ENCODE assay signal across 8 cellular contexts in the genomic region with DNA sequence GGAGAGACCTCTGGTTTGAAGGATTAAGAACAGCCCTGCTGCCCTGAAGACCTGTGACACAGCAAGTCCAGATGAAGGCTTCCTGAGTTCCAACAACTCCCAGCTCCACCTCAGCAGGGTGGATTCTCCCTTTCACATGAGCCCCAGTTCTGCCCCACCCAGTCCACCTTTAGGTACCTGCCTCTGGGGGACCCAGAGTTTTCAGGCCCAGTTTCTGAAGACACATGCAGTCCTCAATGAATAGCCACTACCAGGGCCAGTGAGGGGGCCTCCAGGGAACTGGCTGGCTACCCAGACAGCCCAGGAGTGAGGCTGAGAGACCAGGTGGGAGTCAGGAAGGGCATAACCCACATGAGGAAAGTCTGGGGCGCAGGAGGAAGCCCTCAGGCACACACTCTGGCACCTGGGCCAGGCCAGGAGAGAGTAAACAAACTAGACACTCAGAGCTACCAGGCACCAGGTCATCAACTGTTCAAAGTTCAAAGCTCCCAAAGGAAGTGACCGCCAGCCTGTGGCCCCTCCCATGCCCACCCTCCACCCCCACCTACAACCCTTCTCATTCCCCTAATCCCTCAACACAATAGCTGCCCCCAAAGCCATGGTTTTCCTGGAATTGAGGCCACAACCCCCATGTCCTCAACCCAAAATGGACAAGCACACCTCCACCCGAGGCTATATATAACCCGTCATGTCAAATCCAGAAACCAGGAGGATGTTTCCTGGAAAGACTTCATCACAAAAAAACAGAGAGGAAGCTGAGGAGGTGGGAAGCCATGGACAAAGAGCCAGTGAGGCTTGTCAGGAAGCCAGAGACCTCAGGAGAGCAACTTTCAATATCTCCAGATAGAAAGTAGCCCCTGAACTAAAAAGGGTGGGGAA. TPM values are rescaled to one million over a fixed set of nuclear protein-coding genes. Genes with fewer than 3 reads are reported as not detected.
DNase-seq lines count a peak whose midpoint lies in the region; ATAC-seq and TF ChIP-seq lines count a peak whose summit lies in the region.

No MANE protein-coding gene starts in this region.

- intact Hi-C loops in psoas muscle (cut with DNase I) = loop anchor here (2.0 kb wide), 2 partner anchors 27 to 29 kb away; no protein-coding TSS in a partner anchor

- H3K79me2 ChIP-seq in DND-41 (ENCODE audit: insufficient read depth, low read length) = no peaks in the 10 kb centered on the region; the same call in 1 of the 2 replicates

- H4K20me1 ChIP-seq in DND-41 (ENCODE audit: insufficient read depth, low read length) = no peaks in the 10 kb centered on the region; the same call in 1 of the 2 replicates

- H3K9me3 ChIP-seq in DND-41 (ENCODE audit: insufficient read depth, low read length, severe bottlenecking) (no peaks in the 10 kb centered on the region), gastroesophageal sphincter (no peaks in the 10 kb centered on the region), psoas muscle (no peaks in the 10 kb centered on the region)

- ATAC-seq in DND-41 (ENCODE audit: insufficient read depth, low read depth) = no peak
- ATAC-seq in gastroesophageal sphincter = no peak
- ATAC-seq in psoas muscle = no peak
- no peak for ATAC-seq in HG03342 (IDR thresholded peaks at IDR 0.05; ENCODE audit: unreplicated experiment)
- ATAC-seq in GM21390 (IDR thresholded peaks at IDR 0.05; ENCODE audit: unreplicated experiment) = no peak

- TF ChIP-seq POLR2A in gastroesophageal sphincter (IDR thresholded peaks at IDR 0.05) = no peak

- TF ChIP-seq CTCF in DND-41 (IDR thresholded peaks at IDR 0.05; ENCODE audit: borderline replicate concordance, extremely low read depth, low read length, poor library complexity, severe bottlenecking) = no peak
- TF ChIP-seq CTCF in gastroesophageal sphincter (IDR thresholded peaks at IDR 0.05) = no peak
- TF ChIP-seq CTCF in psoas muscle (IDR thresholded peaks at IDR 0.05) = no peak

- H3K36me3 ChIP-seq in DND-41 (ENCODE audit: insufficient read depth, low read length) (no peaks in the 10 kb centered on the region), gastroesophageal sphincter (no peaks in the 10 kb centered on the region), psoas muscle (ENCODE audit: insufficient read depth in 1 of 2, low read depth in 1 of 2) (no peaks in the 10 kb centered on the region)

- no peaks in the 10 kb centered on the region for H3K27me3 ChIP-seq in DND-41 (ENCODE audit: insufficient read depth, low read length, poor library complexity)
- no peaks in the 10 kb centered on the region for H3K27me3 ChIP-seq in gastroesophageal sphincter
- no peaks in the 10 kb centered on the region for H3K27me3 ChIP-seq in psoas muscle (ENCODE audit: insufficient read depth in 3 of 3, low read length in 2 of 3)

- no peak overlapping the region for H3K27ac ChIP-seq in DND-41 (ENCODE audit: low read length)
- H3K27ac ChIP-seq in gastroesophageal sphincter = peak overlapping the region; percentile 5 to 93 (median 90)
- peak overlapping the region; percentile 55 for H3K27ac ChIP-seq in psoas muscle

- H3K4me1 ChIP-seq in DND-41 (ENCODE audit: insufficient read depth, low read length) = peaks cover 21% of the 10 kb centered on the region
- peaks cover 0 to 58% (median 42%) of the 10 kb centered on the region in 3 donors for H3K4me1 ChIP-seq in gastroesophageal sphincter
- peaks cover 13% of the 10 kb centered on the region for H3K4me1 ChIP-seq in psoas muscle

- peak overlapping the region; percentile 32; the same call in 1 of the 2 replicates for H3K4me2 ChIP-seq in DND-41 (ENCODE audit: insufficient read depth, low read length)

- H2AFZ ChIP-seq in DND-41 (ENCODE audit: low read depth, low read length) = no peak overlapping the region

- no peak for TF ChIP-seq EP300 in gastroesophageal sphincter (IDR thresholded peaks at IDR 0.05)

- H3K9ac ChIP-seq in DND-41 (ENCODE audit: low read depth, low read length) = no peak overlapping the region; the same call in 1 of the 2 replicates

- no peak for DNase-seq in DND-41
- DNase-seq in SW480 (ENCODE audit: low spot score) = peak; percentile 75
- no peak for DNase-seq in psoas muscle
- DNase-seq in epidermal melanocyte (ENCODE audit: insufficient read length, low spot score) = no peak
- no peak for DNase-seq in activated CD4-positive, alpha-beta T cell treated with anti-CD3 and anti-CD28 coated beads, Interleukin-2, amount 50 U/mL, for 1 hour

- WGBS in gastroesophageal sphincter (ENCODE audit: low coverage in 1 of 2), 2 donors = 25 to 37% methylated on average over 2 of the region's 4 CpGs
- WGBS in psoas muscle, 3 donors = 57 to 74% (median 69%) methylated on average over 4 of the region's 4 CpGs

- H3K4me3 ChIP-seq in DND-41 (ENCODE audit: low read depth in 1 of 2, low read length in 2 of 2) (no peak overlapping the region), gastroesophageal sphincter (peak overlapping the region in 1 of 2 donors; percentile 66), psoas muscle (peak overlapping the region; percentile 70)

RNA-seq across cellular contexts. Expression of a gene that starts 2.1 kb away (rescaled TPM):
- total RNA-seq in gastroesophageal sphincter (10 to 100 TPM; 45.5 to 70.5 (median 56.5) TPM), psoas muscle (1,000 to 10,000 TPM in 2 of 4 donors, 100 to 1,000 TPM in 2; 770 to 1,274 (median 938) TPM)
- polyA plus RNA-seq in psoas muscle = 100 to 1,000 TPM; 142 to 538 (median 318) TPM

Comparison
In these comparisons a context has a peak if more than half of its experiments do, and no peak if none do; other contexts are left out.
1. RNA of a gene that starts 2.1 kb away (total RNA-seq): 770 to 1,274 TPM in psoas muscle; 45.5 to 70.5 TPM in gastroesophageal sphincter; every median in the first group is over 10 times any median in the second.